In the genomic region with DNA sequence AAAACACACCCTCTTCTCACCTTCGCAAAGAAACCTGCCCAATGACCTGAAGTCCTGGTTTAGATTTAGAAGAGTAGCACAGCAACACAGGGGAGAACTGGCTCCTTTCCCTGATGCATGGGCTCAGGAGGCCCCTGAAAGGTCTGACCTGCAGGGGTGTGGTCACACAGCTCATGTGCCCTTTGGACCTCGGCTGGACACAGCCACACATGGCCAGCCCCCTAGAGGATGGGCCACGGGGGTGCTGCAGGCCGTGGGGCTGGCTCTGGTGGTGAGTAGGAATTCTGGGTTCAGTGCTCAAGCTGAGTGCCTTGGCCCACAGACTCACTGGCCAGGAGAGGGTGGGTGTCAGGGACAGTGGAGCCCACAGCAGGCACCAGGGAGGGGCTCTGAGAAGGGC, we compare ENCODE assay signal across 26 cellular contexts.
"Had no signal": no experiment of that assay in that cellular context is flagged by ENCODE, and none has a peak within 500 bp of the region (broad histone marks: within the 10 kb centered on the region; RNA-seq: fewer than 3 reads in every experiment).

No MANE protein-coding gene starts in this region.

- H3K27ac Mint-ChIP-seq: activated CD4-positive, alpha-beta T cell treated with anti-CD3 and anti-CD28 coated beads, Interleukin-2, amount 10 ng/mL, durations not matched to agents 24 days and 14 days; activated CD8-positive, alpha-beta T cell treated with anti-CD3 and anti-CD28 coated beads for 36 hours; activated naive CD4-positive, alpha-beta T cell treated with anti-CD3 and anti-CD28 coated beads, Interleukin-2, amount 10 ng/mL, durations not matched to agents 7 days and 5 days; activated naive CD8-positive, alpha-beta T cell; activated naive CD8-positive, alpha-beta T cell treated with anti-CD3 and anti-CD28 coated beads, Interleukin-2, amount 50 U/mL, for 24 hours; activated T-cell treated with anti-CD3 and anti-CD28 coated beads, Interleukin-2, amount 50 U/mL, for 24 hours; brain; T-helper 1 cell treated with Interleukin-12 subunit alpha and Interleukin-12 subunit beta and Interleukin-4 antibody, amounts not matched to agents 30 μg/mL and 1 μg/mL, for 36 hours; T-helper 2 cell treated with Interferon-gamma antibody and Interleukin-4, amounts not matched to agents 5 μg/mL and 100 μg/mL, for 36 hours had no signal

- H3K9me3 ChIP-seq: SJCRH30 had no signal

- H3K4me1 ChIP-seq: SJCRH30 had no signal

- H3K36me3 ChIP-seq: SJCRH30 had no signal

- H3K9me3 Mint-ChIP-seq: activated CD4-positive, alpha-beta T cell treated with anti-CD3 and anti-CD28 coated beads, Interleukin-2, amount 10 ng/mL, durations not matched to agents 24 days and 14 days; activated CD8-positive, alpha-beta T cell treated with anti-CD3 and anti-CD28 coated beads for 36 hours; activated naive CD4-positive, alpha-beta T cell treated with anti-CD3 and anti-CD28 coated beads, Interleukin-2, amount 10 ng/mL, durations not matched to agents 7 days and 5 days; activated naive CD8-positive, alpha-beta T cell treated with anti-CD3 and anti-CD28 coated beads, Interleukin-2, amount 50 U/mL, for 24 hours; activated T-cell treated with anti-CD3 and anti-CD28 coated beads, Interleukin-2, amount 50 U/mL, for 24 hours; brain; T-helper 1 cell treated with Interleukin-12 subunit alpha and Interleukin-12 subunit beta and Interleukin-4 antibody, amounts not matched to agents 30 μg/mL and 1 μg/mL, for 36 hours; T-helper 2 cell treated with Interferon-gamma antibody and Interleukin-4, amounts not matched to agents 5 μg/mL and 100 μg/mL, for 36 hours had no signal

- ATAC-seq: activated CD8-positive, alpha-beta T cell treated with anti-CD3 and anti-CD28 coated beads for 36 hours; activated naive CD8-positive, alpha-beta T cell treated with anti-CD3 and anti-CD28 coated beads, Interleukin-2, amount 50 U/mL, for 24 hours; Panc1 had no signal

- H3K4me3 ChIP-seq: SJCRH30, SK-N-MC had no signal

- H3K4me3 Mint-ChIP-seq: activated CD4-positive, alpha-beta T cell treated with anti-CD3 and anti-CD28 coated beads, Interleukin-2, amount 10 ng/mL, durations not matched to agents 24 days and 14 days; activated CD8-positive, alpha-beta T cell treated with anti-CD3 and anti-CD28 coated beads for 36 hours; activated naive CD4-positive, alpha-beta T cell treated with anti-CD3 and anti-CD28 coated beads, Interleukin-2, amount 10 ng/mL, durations not matched to agents 7 days and 5 days; activated naive CD8-positive, alpha-beta T cell; activated naive CD8-positive, alpha-beta T cell treated with anti-CD3 and anti-CD28 coated beads, Interleukin-2, amount 50 U/mL, for 24 hours; activated T-cell treated with anti-CD3 and anti-CD28 coated beads, Interleukin-2, amount 50 U/mL, for 24 hours; brain; T-helper 1 cell treated with Interleukin-12 subunit alpha and Interleukin-12 subunit beta and Interleukin-4 antibody, amounts not matched to agents 30 μg/mL and 1 μg/mL, for 36 hours; T-helper 2 cell treated with Interferon-gamma antibody and Interleukin-4, amounts not matched to agents 5 μg/mL and 100 μg/mL, for 36 hours had no signal

- H3K27ac ChIP-seq: SJCRH30, SK-N-MC had no signal

- FAIRE-seq: bronchial epithelial cell, TTC549 had no signal

- DNase-seq: activated CD4-positive, alpha-beta T cell treated with anti-CD3 and anti-CD28 coated beads, Interleukin-2, amount 10 ng/mL, durations not matched to agents 24 days and 14 days; activated CD4-positive, alpha-beta T cell treated with anti-CD3 and anti-CD28 coated beads, Interleukin-2, amount 50 U/mL, for 4 hours; activated CD8-positive, alpha-beta T cell treated with anti-CD3 and anti-CD28 coated beads for 36 hours; activated effector memory CD4-positive, alpha-beta T cell treated with Interleukin-2 at 50 U/mL for 16 hours; activated naive CD4-positive, alpha-beta T cell treated with anti-CD3 and anti-CD28 coated beads, Interleukin-2, amount 10 ng/mL, durations not matched to agents 7 days and 5 days; activated naive CD8-positive, alpha-beta T cell treated with anti-CD3 and anti-CD28 coated beads, Interleukin-2, amount 50 U/mL, for 24 hours; activated T-cell treated with anti-CD3 and anti-CD28 coated beads, Interleukin-2, amount 50 U/mL, for 24 hours; anterior cingulate cortex; Karpas-422; KBM-7; NCI-H1105; NCI-H1417 treated with DMSO at 0.1 percent for 48 hours; NCI-H1694 treated with DMSO at 0.1 percent for 48 hours; NCI-H2029; NCI-H345; NCI-H524 treated with DMSO at 0.1 percent for 48 hours; SHP77; SJCRH30 had no signal

- H3K36me3 Mint-ChIP-seq: activated naive CD4-positive, alpha-beta T cell treated with anti-CD3 and anti-CD28 coated beads, Interleukin-2, amount 10 ng/mL, durations not matched to agents 7 days and 5 days; activated naive CD8-positive, alpha-beta T cell; brain had no signal

- H3K4me1 Mint-ChIP-seq: activated CD4-positive, alpha-beta T cell treated with anti-CD3 and anti-CD28 coated beads, Interleukin-2, amount 10 ng/mL, durations not matched to agents 24 days and 14 days; activated naive CD4-positive, alpha-beta T cell treated with anti-CD3 and anti-CD28 coated beads, Interleukin-2, amount 10 ng/mL, durations not matched to agents 7 days and 5 days; activated naive CD8-positive, alpha-beta T cell treated with anti-CD3 and anti-CD28 coated beads, Interleukin-2, amount 50 U/mL, for 24 hours had no signal
